ENCODE assay signal across 9 cellular contexts in the genomic region with DNA sequence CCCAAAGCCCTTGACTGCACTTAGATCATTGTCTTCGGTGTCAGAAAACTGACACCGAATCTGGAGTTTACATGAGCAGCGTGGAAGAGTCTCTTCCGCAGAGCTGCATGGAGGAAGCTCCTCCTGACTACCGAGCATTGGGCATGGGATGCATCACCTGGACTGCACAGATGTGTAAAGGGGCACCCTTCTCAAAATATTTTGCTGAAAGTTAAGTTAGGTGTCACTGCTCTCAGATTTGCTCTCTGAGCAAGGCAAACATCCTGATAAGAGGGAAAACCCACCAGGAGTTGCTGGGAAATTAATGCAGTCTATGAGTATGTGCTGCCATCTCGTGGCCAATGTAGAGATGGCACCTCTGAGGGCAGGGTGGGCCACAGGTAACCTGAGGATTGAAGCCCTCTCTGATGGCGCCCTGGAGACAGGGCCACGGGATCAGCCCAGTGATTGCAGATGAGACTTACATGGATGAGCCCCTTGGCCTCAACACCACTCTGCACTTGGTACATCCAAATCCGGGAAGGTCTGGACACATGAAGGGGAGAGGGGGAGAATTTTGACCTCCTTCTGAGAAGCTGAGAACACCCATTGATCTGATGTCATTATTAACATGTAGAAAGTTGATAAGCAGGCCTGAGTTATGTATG.
DNase-seq lines count a peak whose midpoint lies in the region; ATAC-seq and TF ChIP-seq lines count a peak whose summit lies in the region.
"Had no signal": no experiment of that assay in that cellular context is flagged by ENCODE, and none has a peak within 500 bp of the region (broad histone marks: within the 10 kb centered on the region; RNA-seq: fewer than 3 reads in every experiment).

No MANE protein-coding gene starts in this region.

- POLR2A ChIA-PET in GM10248 (lab: Yijun Ruan, JAX) = no interaction called here

- CTCF ChIA-PET in GM10248 (lab: Yijun Ruan, JAX) = interaction anchor here (0.6 to 4.4 kb wide), 27 partner anchors 11 to 685 kb away, joined by 3 to 127 read pairs (median 3); no protein-coding TSS in a partner anchor

- no peaks in the 10 kb centered on the region for H3K36me3 ChIP-seq in Karpas-422 (ENCODE audit: insufficient read depth, low read length)

- no peaks in the 10 kb centered on the region for H3K27me3 ChIP-seq in Karpas-422 (ENCODE audit: low read length)

- ATAC-seq in GM21786 (IDR thresholded peaks at IDR 0.05; ENCODE audit: unreplicated experiment) (peak; percentile 80), left colon (peak; percentile 59)

- no peak overlapping the region for H2AFZ ChIP-seq in Karpas-422 (ENCODE audit: low read length)

- no peaks in the 10 kb centered on the region for H3K4me1 ChIP-seq in Karpas-422 (ENCODE audit: low read length)

- H3K4me3 ChIP-seq in Karpas-422 (ENCODE audit: low read length) = no peak overlapping the region
- H3K4me3 ChIP-seq: skin epidermis had no signal

- H3K4me2 ChIP-seq in Karpas-422 (ENCODE audit: low read depth, low read length, poor library complexity, severe bottlenecking) = no peak overlapping the region

- H4K20me1 ChIP-seq in Karpas-422 (ENCODE audit: insufficient read depth, low read depth, low read length) = no peaks in the 10 kb centered on the region

- intact Hi-C loops in left colon (cut with DNase I, micrococcal nuclease) = no loop called here

- H3K79me2 ChIP-seq in Karpas-422 (ENCODE audit: low read length) = no peaks in the 10 kb centered on the region

- peak; percentile 86 for TF ChIP-seq CTCF in GM10248 (IDR thresholded peaks at IDR 0.05; ENCODE audit: control extremely low read depth, extremely low read depth, low read depth, missing control alignments)

- no peaks in the 10 kb centered on the region for H3K9me2 ChIP-seq in Karpas-422 (replicated peaks; ENCODE audit: insufficient read depth, low read length)

- no peaks in the 10 kb centered on the region for H3K9me3 ChIP-seq in Karpas-422 (ENCODE audit: low read length)

- no peak overlapping the region for H3K27ac ChIP-seq in Karpas-422 (ENCODE audit: low read length)
- H3K27ac ChIP-seq: skin epidermis had no signal

- no peak overlapping the region for H3K9ac ChIP-seq in Karpas-422 (ENCODE audit: low read length)

- peak; percentile 44 for DNase-seq in GM10248 (ENCODE audit: extremely low spot score)
- peak; percentile 71 for DNase-seq in Karpas-422
- peak; percentile 21 for DNase-seq in activated CD4-positive, CD25-positive, alpha-beta regulatory T cell treated with anti-CD3 and anti-CD28 coated beads, Interleukin-2, amount 50 U/mL, for 16 hours (ENCODE audit: low read depth, low spot score)
- peak; percentile 50 for DNase-seq in cerebellar cortex (ENCODE audit: low spot score)
- DNase-seq in left colon = peak in 1 of 2 donors; percentile 53
- peak in 2 of 3 donors; percentile 21 to 46 for DNase-seq in stimulated activated CD4-positive, alpha-beta T cell treated with anti-CD3 and anti-CD28 coated beads, TNF-alpha, amount 100 ng/mL, for 1 hour (ENCODE audit: low read depth in 3 of 3, low spot score in 1 of 3)
- DNase-seq in mesenteric fat pad (ENCODE audit: low spot score) = no peak
